In the genomic region with DNA sequence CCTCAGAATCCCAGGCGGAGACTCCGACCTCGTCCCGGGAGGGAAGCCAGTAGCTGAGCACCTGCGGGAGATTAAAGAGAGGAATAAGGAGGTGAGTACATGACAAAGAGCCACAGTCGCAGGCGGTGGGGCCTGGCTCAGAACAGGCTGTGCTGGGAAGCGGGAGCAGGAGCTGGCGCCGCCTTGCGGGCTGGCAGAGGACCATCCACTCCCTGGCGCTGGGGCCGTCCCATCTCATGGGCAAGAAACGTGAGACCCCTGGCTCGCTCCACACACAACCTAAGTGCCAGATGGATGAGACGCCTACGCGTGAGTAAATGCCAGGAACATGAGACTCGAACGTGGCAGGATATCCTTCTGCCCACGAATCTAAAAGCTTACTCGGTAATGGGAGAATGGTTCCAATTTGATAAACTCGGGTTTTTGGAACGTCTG, we compare ENCODE assay signal across 1 cellular context.
TF ChIP-seq lines count a peak whose summit lies in the region.

No MANE protein-coding gene starts in this region.

TF ChIP-seq in endothelial cell of umbilical vein, 7 proteins besides CTCF, POLR2A, EP300 and RAD21:
- TF ChIP-seq MYC (IDR thresholded peaks at IDR 0.05; ENCODE audit: low read depth, low read length), result no peak
- peak; percentile 22 for TF ChIP-seq POLR2AphosphoS5 (IDR thresholded peaks at IDR 0.05; ENCODE audit: insufficient read depth, low read depth, low read length)
TF ChIP-seq in endothelial cell of umbilical vein: peak in this region for 1.
